25 cellular contexts compared by ENCODE assay signal in the genomic region with DNA sequence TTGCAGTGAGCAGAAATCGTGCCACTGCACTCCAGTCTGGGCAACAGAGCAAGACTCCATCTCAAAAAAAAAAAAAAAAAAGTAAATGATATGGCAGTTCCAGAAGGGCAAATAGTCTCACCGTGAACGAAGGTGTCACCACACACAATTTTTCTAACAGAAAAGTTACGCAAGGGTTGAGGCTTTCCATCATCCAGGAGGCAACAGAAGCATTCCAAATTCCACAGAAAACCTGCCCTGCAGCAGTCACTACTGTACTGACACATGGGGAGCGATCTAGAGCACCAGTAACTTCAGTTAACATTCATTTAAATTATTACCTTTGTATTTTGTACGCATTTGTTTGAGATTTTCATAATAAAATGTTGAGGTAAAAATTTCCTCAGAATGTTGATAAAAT.
"Had no signal": no experiment of that assay in that cellular context is flagged by ENCODE, and none has a peak within 500 bp of the region (broad histone marks: within the 10 kb centered on the region; RNA-seq: fewer than 3 reads in every experiment).

No MANE protein-coding gene starts in this region.

- H3K27ac ChIP-seq: colonic mucosa, esophagus muscularis mucosa, foreskin keratinocyte, gastroesophageal sphincter, heart left ventricle, hepatocyte, left lung, lower lobe of right lung had no signal

- H3K36me3 Mint-ChIP-seq: mesothelial cell of epicardium had no signal

- H3K9me3 Mint-ChIP-seq: dendritic cell treated with granulocyte-macrophage colony-stimulating factor and Interleukin-4, amounts not matched to agents 40 ng/mL and 50 ng/mL, for 4 days; effector memory CD8-positive, alpha-beta T cell; immature natural killer cell had no signal

- H3K27me3 ChIP-seq: colonic mucosa, esophagus muscularis mucosa, foreskin keratinocyte, gastroesophageal sphincter, heart left ventricle, hepatocyte, left lung had no signal

- H3K4me3 Mint-ChIP-seq: dendritic cell treated with granulocyte-macrophage colony-stimulating factor and Interleukin-4, amounts not matched to agents 40 ng/mL and 50 ng/mL, for 4 days; effector memory CD8-positive, alpha-beta T cell; endodermal cell; immature natural killer cell; mesothelial cell of epicardium had no signal

- ATAC-seq: effector memory CD8-positive, alpha-beta T cell; foreskin keratinocyte; gastroesophageal sphincter; heart left ventricle; left colon; left lung; left ventricle myocardium superior; lower lobe of right lung; mucosa of descending colon had no signal

- DNase-seq: colonic mucosa; cortex of kidney; effector CD8-positive, alpha-beta T cell; effector memory CD8-positive, alpha-beta T cell; foreskin keratinocyte; heart left ventricle; hypothalamus; immature natural killer cell; islet precursor cell; kidney; kidney glomerular epithelial cell; left colon; left lung; left ventricle myocardium superior; lower lobe of right lung; mesenchymal stem cell; mucosa of descending colon had no signal

- H3K4me2 ChIP-seq: hepatocyte had no signal

- H3K79me2 ChIP-seq: hepatocyte had no signal

- H3K4me3 ChIP-seq: colonic mucosa, esophagus muscularis mucosa, gastroesophageal sphincter, heart left ventricle, hepatocyte, left lung, lower lobe of right lung, mucosa of descending colon had no signal

- H3K27me3 Mint-ChIP-seq: dendritic cell treated with granulocyte-macrophage colony-stimulating factor and Interleukin-4, amounts not matched to agents 40 ng/mL and 50 ng/mL, for 4 days; effector memory CD8-positive, alpha-beta T cell had no signal

- H2AFZ ChIP-seq: hepatocyte had no signal

- H3K9me3 ChIP-seq: colonic mucosa, esophagus muscularis mucosa, gastroesophageal sphincter, heart left ventricle, left lung, lower lobe of right lung, mucosa of descending colon had no signal

- H3K27ac Mint-ChIP-seq: dendritic cell treated with granulocyte-macrophage colony-stimulating factor and Interleukin-4, amounts not matched to agents 40 ng/mL and 50 ng/mL, for 4 days; effector memory CD8-positive, alpha-beta T cell; endodermal cell; mesothelial cell of epicardium had no signal

- H3K36me3 ChIP-seq: colonic mucosa, esophagus muscularis mucosa, gastroesophageal sphincter, heart left ventricle, left lung, lower lobe of right lung had no signal

- FAIRE-seq: endometrium, frontal cortex, kidney had no signal
